ENCODE assay signal across 24 cellular contexts in genomic region chr15:89743011-89743410, GRCh38. TPM values are rescaled to one million over a fixed set of nuclear protein-coding genes. Genes with fewer than 3 reads are reported as not detected.
DNase-seq lines count a peak whose midpoint lies in the region; ATAC-seq, FAIRE-seq and TF ChIP-seq lines count a peak whose summit lies in the region.
"Had no signal": no experiment of that assay in that cellular context is flagged by ENCODE, and none has a peak within 500 bp of the region (broad histone marks: within the 10 kb centered on the region; RNA-seq: fewer than 3 reads in every experiment).

No MANE protein-coding gene starts in this region.

- H3K4ac ChIP-seq in IMR-90 (ENCODE audit: low read depth, low read length) (no peak overlapping the region), trophoblast cell (ENCODE audit: low read depth, low read length) (no peak overlapping the region)

- H3K56ac ChIP-seq in IMR-90 (ENCODE audit: extremely low read depth, insufficient read depth, low read length) = no peak overlapping the region

- H3K4me3 ChIP-seq in IMR-90 (ENCODE audit: insufficient read depth, low read depth, low read length) (no peak overlapping the region), kidney (ENCODE audit: low read length in 2 of 2) (no peak overlapping the region), trophoblast cell (ENCODE audit: low read depth, low read length) (no peak overlapping the region)
- H3K4me3 ChIP-seq: A549; BLaER1 treated with 17β-estradiol and CSF1 and Interleukin-3, amounts not matched to agents 10 nM and 100 nM had no signal

- H2AFZ ChIP-seq in IMR-90 (replicated peaks; ENCODE audit: low read length, poor library complexity) (peak overlapping the region; percentile 43), trophoblast cell (ENCODE audit: insufficient read depth, low read length, poor library complexity) (no peak overlapping the region)

- no peaks in the 10 kb centered on the region for H3K36me3 Mint-ChIP-seq in activated T-helper 17 cell treated with anti-CD3 and anti-CD28 coated beads, Interleukin-2, amount 50 U/mL, for 72 hours (ENCODE audit: low read depth)
- H3K36me3 Mint-ChIP-seq: CD14-positive monocyte; CD8-positive, alpha-beta memory T cell had no signal

- H3K79me1 ChIP-seq in IMR-90 (ENCODE audit: low read depth in 1 of 2, low read length in 2 of 2) (no peaks in the 10 kb centered on the region), trophoblast cell (ENCODE audit: low read length) (no peaks in the 10 kb centered on the region)

- peak overlapping the region; percentile 17 for H3K27ac Mint-ChIP-seq in activated T-helper 17 cell treated with anti-CD3 and anti-CD28 coated beads, Interleukin-2, amount 50 U/mL, for 72 hours
- H3K27ac Mint-ChIP-seq: CD14-positive monocyte; CD4-positive, alpha-beta T cell; CD8-positive, alpha-beta memory T cell had no signal

- no TSS peak for BruUV-seq in IMR-90 (replicated peaks; lab: Mats Ljungman, UMichigan)

- ATAC-seq in IMR-90 (ENCODE audit: low read depth) (no peak), GM21423 (IDR thresholded peaks at IDR 0.05; ENCODE audit: unreplicated experiment) (no peak), HG02973 (IDR thresholded peaks at IDR 0.05; ENCODE audit: unreplicated experiment) (no peak)
- ATAC-seq in activated T-helper 17 cell treated with anti-CD3 and anti-CD28 coated beads, Interleukin-2, amount 50 U/mL, for 72 hours (replicated peaks) = no peak
- ATAC-seq: A549 had no signal

- H3K79me2 ChIP-seq in trophoblast cell (ENCODE audit: control insufficient read depth, insufficient read depth, low read length, poor library complexity) = no peaks in the 10 kb centered on the region

- H2AK9ac ChIP-seq in IMR-90 (replicated peaks; ENCODE audit: low read depth, low read length, poor library complexity) = no peak overlapping the region

- TF ChIP-seq CTCF in IMR-90 (conservative IDR thresholded peaks at IDR 0.05; ENCODE audit: low read depth, low read length) (no peak), kidney (IDR thresholded peaks at IDR 0.05; ENCODE audit: borderline replicate concordance, extremely low read depth, insufficient read depth) (no peak)

- TF ChIP-seq RAD21 in IMR-90 (IDR thresholded peaks at IDR 0.05; ENCODE audit: low read length) = no peak

- H2BK20ac ChIP-seq in IMR-90 (ENCODE audit: low read depth, low read length) = no peak overlapping the region

- no peak for TF ChIP-seq POLR2A in IMR-90 (IDR thresholded peaks at IDR 0.05; ENCODE audit: low read depth, low read length)

- H3K23ac ChIP-seq in IMR-90 (ENCODE audit: low read depth, low read length) (no peak overlapping the region), trophoblast cell (ENCODE audit: low read length) (no peak overlapping the region)

- intact Hi-C loops in IMR-90 (cut with micrococcal nuclease) (loop anchor here (5.0 kb wide), 1 partner anchor 344 kb away; no protein-coding TSS in a partner anchor), kidney (cut with DNase I) (no loop called here)

- H3K9me3 ChIP-seq in IMR-90 (ENCODE audit: control insufficient read depth, insufficient read depth, low read length) = no peaks in the 10 kb centered on the region
- no peaks in the 10 kb centered on the region for H3K9me3 ChIP-seq in kidney (ENCODE audit: control insufficient read depth in 1 of 2, low read length in 2 of 2)
- peaks cover 7% of the 10 kb centered on the region for H3K9me3 ChIP-seq in trophoblast cell (ENCODE audit: insufficient read depth, low read depth, low read length)
- H3K9me3 ChIP-seq: A549; BE2C; BLaER1 treated with 17β-estradiol and CSF1 and Interleukin-3, amounts not matched to agents 10 nM and 100 nM had no signal

- H2BK15ac ChIP-seq in IMR-90 (ENCODE audit: low read depth, low read length) = no peak overlapping the region

- H2AK5ac ChIP-seq in IMR-90 (ENCODE audit: low read depth, low read length) (no peak overlapping the region), trophoblast cell (ENCODE audit: low read length) (no peak overlapping the region)

- H3K27me3 ChIP-seq in IMR-90 (ENCODE audit: control insufficient read depth, insufficient read depth, low read length) (peaks cover 34% of the 10 kb centered on the region), trophoblast cell (ENCODE audit: insufficient read depth, low read length) (peaks cover 13% of the 10 kb centered on the region)
- H3K27me3 ChIP-seq: BE2C had no signal

- H2BK120ac ChIP-seq in IMR-90 (ENCODE audit: low read depth, low read length) = no peak overlapping the region
- H2BK120ac ChIP-seq in trophoblast cell (ENCODE audit: insufficient read depth, low read length, poor library complexity) = no peak overlapping the region

- no peaks in the 10 kb centered on the region for H3K27me3 Mint-ChIP-seq in activated T-helper 17 cell treated with anti-CD3 and anti-CD28 coated beads, Interleukin-2, amount 50 U/mL, for 72 hours
- H3K27me3 Mint-ChIP-seq: CD4-positive, alpha-beta T cell had no signal

- in situ Hi-C loops in IMR-90 (cut with MboI; ENCODE audit: low sequenced_read_pairs) = no loop called here

- H3K4me2 ChIP-seq in IMR-90 (ENCODE audit: low read depth, low read length) (no peak overlapping the region), trophoblast cell (ENCODE audit: low read length) (no peak overlapping the region)
- H3K4me2 ChIP-seq: A549; BLaER1 treated with 17β-estradiol and CSF1 and Interleukin-3, amounts not matched to agents 10 nM and 100 nM had no signal

- H3K9ac ChIP-seq in IMR-90 (ENCODE audit: low read depth, low read length) = no peak overlapping the region
- H3K9ac ChIP-seq in kidney (ENCODE audit: low read length in 2 of 2) = no peak overlapping the region
- no peak overlapping the region for H3K9ac ChIP-seq in trophoblast cell (ENCODE audit: low read length)
- H3K9ac ChIP-seq: BLaER1 treated with 17β-estradiol and CSF1 and Interleukin-3, amounts not matched to agents 10 nM and 100 nM had no signal

- CTCF ChIA-PET in IMR-90 (lab: Yijun Ruan, JAX) = no interaction called here

- H4K91ac ChIP-seq in IMR-90 (ENCODE audit: insufficient read depth, low read depth, low read length) (no peak overlapping the region), trophoblast cell (ENCODE audit: low read depth, low read length) (no peak overlapping the region)

- no peak overlapping the region for H3K27ac ChIP-seq in IMR-90 (ENCODE audit: insufficient read depth, low read length)
- H3K27ac ChIP-seq in kidney (ENCODE audit: low read depth in 2 of 2, low read length in 2 of 2) = no peak overlapping the region
- no peak overlapping the region for H3K27ac ChIP-seq in trophoblast cell (ENCODE audit: low read depth, low read length)
- H3K27ac ChIP-seq: A549; BLaER1 treated with 17β-estradiol and CSF1 and Interleukin-3, amounts not matched to agents 10 nM and 100 nM had no signal

- FAIRE-seq in kidney (lab: Jason Lieb, UNC) = no peak
- FAIRE-seq: A549, G401.6, GM12892 had no signal

- H3K9me1 ChIP-seq in IMR-90 (ENCODE audit: insufficient read depth, low read length) = no peaks in the 10 kb centered on the region

- no peak overlapping the region for H3K14ac ChIP-seq in IMR-90 (replicated peaks; ENCODE audit: low read depth, low read length)
- no peak overlapping the region for H3K14ac ChIP-seq in trophoblast cell (ENCODE audit: low read length)

- 50% methylated on average over 1 of the region's 8 CpGs; no CpG with 5 or more reads in 1 of the 2 experiments for WGBS in IMR-90 (ENCODE audit: extremely low coverage in 2 of 2, insufficient read length in 1 of 2), 2 experiments
- WGBS in trophoblast cell (ENCODE audit: extremely low coverage, insufficient coverage, insufficient read length) = no CpG with 5 or more reads among the region's 8 CpGs

- no peaks in the 10 kb centered on the region for H4K20me1 ChIP-seq in IMR-90 (ENCODE audit: insufficient read depth, low read length)

- no peak overlapping the region for H4K12ac ChIP-seq in trophoblast cell (ENCODE audit: low read depth, low read length)

- H4K8ac ChIP-seq in IMR-90 (ENCODE audit: low read depth in 2 of 2, low read length in 2 of 2) (no peak overlapping the region), trophoblast cell (ENCODE audit: low read depth, low read length) (no peak overlapping the region)

- H3K18ac ChIP-seq in IMR-90 (ENCODE audit: low read depth, low read length) (no peak overlapping the region), trophoblast cell (ENCODE audit: low read length) (no peak overlapping the region)

- H2BK12ac ChIP-seq in trophoblast cell (ENCODE audit: low read length) = no peak overlapping the region

- DNase-seq in IMR-90 = no peak
- peak; percentile 26 for DNase-seq in kidney
- DNase-seq in trophoblast cell = peak; percentile 85 to 90
- DNase-seq in KG1 (lab: John Stamatoyannopoulos, UW) = no peak
- DNase-seq: 8988T; ACHN; AML-193; BE2C; Calu3; CD4-positive, alpha-beta T cell; CD8-positive, alpha-beta memory T cell; DMS53; DND-41; GOT3; HCEC 1CT had no signal

- no peaks in the 10 kb centered on the region for H3K9me3 Mint-ChIP-seq in activated T-helper 17 cell treated with anti-CD3 and anti-CD28 coated beads, Interleukin-2, amount 50 U/mL, for 72 hours
- H3K9me3 Mint-ChIP-seq: CD14-positive monocyte; CD4-positive, alpha-beta T cell; CD8-positive, alpha-beta memory T cell had no signal

- dilution Hi-C loops in IMR-90 (cut with HindIII; ENCODE audit: low sequenced_read_pairs, unreplicated experiment) = no loop called here

- H3K4me1 Mint-ChIP-seq in activated T-helper 17 cell treated with anti-CD3 and anti-CD28 coated beads, Interleukin-2, amount 50 U/mL, for 72 hours = no peaks in the 10 kb centered on the region

- no peak overlapping the region for H3K4me3 Mint-ChIP-seq in activated T-helper 17 cell treated with anti-CD3 and anti-CD28 coated beads, Interleukin-2, amount 50 U/mL, for 72 hours
- H3K4me3 Mint-ChIP-seq: CD14-positive monocyte; CD4-positive, alpha-beta T cell had no signal

- POLR2A ChIA-PET in IMR-90 (lab: Charles Lee; ENCODE audit: unreplicated experiment) = no interaction called here

- no peaks in the 10 kb centered on the region for H3K4me1 ChIP-seq in IMR-90 (ENCODE audit: control insufficient read depth, insufficient read depth, low read length)
- H3K4me1 ChIP-seq in kidney (ENCODE audit: control insufficient read depth in 1 of 2, insufficient read depth in 1 of 2, low read depth in 1 of 2, low read length in 2 of 2) = peaks cover 0 to 3% of the 10 kb centered on the region in 2 donors
- H3K4me1 ChIP-seq in trophoblast cell (ENCODE audit: control insufficient read depth in 1 of 2, insufficient read depth in 2 of 2, low read length in 2 of 2) = no peaks in the 10 kb centered on the region
- H3K4me1 ChIP-seq: A549, BE2C had no signal

- H2BK5ac ChIP-seq in IMR-90 (ENCODE audit: low read depth, low read length, poor library complexity, severe bottlenecking) = no peak overlapping the region
- no peak overlapping the region for H2BK5ac ChIP-seq in trophoblast cell (ENCODE audit: low read depth, low read length, poor library complexity)

- H4K5ac ChIP-seq in IMR-90 (ENCODE audit: low read depth, low read length) = no peak overlapping the region

- no peaks in the 10 kb centered on the region for H3K36me3 ChIP-seq in IMR-90 (ENCODE audit: control insufficient read depth, insufficient read depth, low read length)
- H3K36me3 ChIP-seq in kidney (ENCODE audit: control insufficient read depth in 1 of 2, insufficient read depth in 2 of 2, low read length in 2 of 2) = no peaks in the 10 kb centered on the region
- no peaks in the 10 kb centered on the region for H3K36me3 ChIP-seq in trophoblast cell (ENCODE audit: control insufficient read depth in 1 of 2, insufficient read depth in 2 of 2, low read length in 2 of 2)
- H3K36me3 ChIP-seq: BE2C; BLaER1 treated with 17β-estradiol and CSF1 and Interleukin-3, amounts not matched to agents 10 nM and 100 nM had no signal

RNA-seq across cellular contexts. Expression of gene MESP1, which starts 8.0 kb away (rescaled TPM):
- under 0.01 TPM in 1 of 2 replicates, not detected in the other for total RNA-seq in IMR-90 (2012; rRNA removed)
- polyA plus RNA-seq in IMR-90 (2012; rRNA removed) = 0.10 and 0.13 TPM in 2 replicates
- 0.41 and 0.54 TPM in 2 replicates for polyA plus RNA-seq in IMR-90 (2012; cell fraction: cytosol; rRNA removed)
- 0.05 and 0.18 TPM in 2 replicates for polyA plus RNA-seq in IMR-90 (2012; cell fraction: nucleus; rRNA removed; ENCODE audit: low replicate concordance)
- total RNA-seq in activated T-helper 17 cell treated with anti-CD3 and anti-CD28 coated beads, Interleukin-2, amount 50 U/mL, for 72 hours = 1 to 10 TPM; 2.1 to 3.7 TPM
- 2.1 TPM for total RNA-seq in kidney
- polyA plus RNA-seq in kidney (ENCODE audit: insufficient read depth, low read depth, low replicate concordance) = 6.0 TPM
- 0.04 and 0.10 TPM in 2 replicates for polyA plus RNA-seq in trophoblast cell (2013)

RNA-seq across cellular contexts. Expression of gene MESP2, which starts 33.1 kb away (rescaled TPM):
- total RNA-seq in IMR-90 (2012; rRNA removed) (0.18 and 0.28 TPM in 2 replicates), kidney (0.47 TPM)
- polyA plus RNA-seq in IMR-90 (2012; rRNA removed) (0.32 and 0.34 TPM in 2 replicates), kidney (ENCODE audit: insufficient read depth, low read depth, low replicate concordance) (0.24 TPM)
- polyA plus RNA-seq in IMR-90 (2012; cell fraction: cytosol; rRNA removed) = 0.26 and 0.43 TPM in 2 replicates
- 0.13 and 0.34 TPM in 2 replicates for polyA plus RNA-seq in IMR-90 (2012; cell fraction: nucleus; rRNA removed; ENCODE audit: low replicate concordance)
- total RNA-seq in activated T-helper 17 cell treated with anti-CD3 and anti-CD28 coated beads, Interleukin-2, amount 50 U/mL, for 72 hours = under 1 TPM in 1 of 2 donors, not detected in 1; 0.15 TPM
- 0.10 and 0.22 TPM in 2 replicates for polyA plus RNA-seq in trophoblast cell (2013)
- total RNA-seq: Calu3; CD4-positive, alpha-beta T cell; CD8-positive, alpha-beta memory T cell had no signal
- polyA plus RNA-seq: CD8-positive, alpha-beta memory T cell had no signal

RNA-seq across cellular contexts. Expression of gene WDR93, which starts 52.4 kb away (rescaled TPM):
- not detected in 2 replicates for total RNA-seq in IMR-90 (2012; rRNA removed)
- not detected in 2 replicates for polyA plus RNA-seq in IMR-90 (2012; rRNA removed)
- not detected in 2 replicates for polyA plus RNA-seq in IMR-90 (2012; cell fraction: cytosol; rRNA removed)
- 0.03 TPM in 1 of 2 replicates, not detected in the other for polyA plus RNA-seq in IMR-90 (2012; cell fraction: nucleus; rRNA removed; ENCODE audit: low replicate concordance)
- total RNA-seq in activated T-helper 17 cell treated with anti-CD3 and anti-CD28 coated beads, Interleukin-2, amount 50 U/mL, for 72 hours = under 1 TPM in 1 of 2 donors, not detected in 1; 0.19 TPM
- 2.5 TPM for total RNA-seq in kidney
- 1.2 TPM for polyA plus RNA-seq in kidney (ENCODE audit: insufficient read depth, low read depth, low replicate concordance)
- 0.03 and 0.11 TPM in 2 replicates for polyA plus RNA-seq in trophoblast cell (2013)
- total RNA-seq: Calu3; CD4-positive, alpha-beta T cell; CD8-positive, alpha-beta memory T cell; H7 had no signal
- polyA plus RNA-seq: CD14-positive monocyte had no signal

RNA-seq across cellular contexts. Expression of gene PEX11A, which starts 52.5 kb away (rescaled TPM):
- total RNA-seq in IMR-90 (2012; rRNA removed) (7.8 and 10.2 TPM in 2 replicates), kidney (7.7 TPM)
- polyA plus RNA-seq in IMR-90 (2012; rRNA removed) (3.3 and 4.2 TPM in 2 replicates), kidney (ENCODE audit: insufficient read depth, low read depth, low replicate concordance) (13.7 TPM)
- polyA plus RNA-seq in IMR-90 (2012; cell fraction: cytosol; rRNA removed) = 2.0 and 3.7 TPM in 2 replicates
- polyA plus RNA-seq in IMR-90 (2012; cell fraction: nucleus; rRNA removed; ENCODE audit: low replicate concordance) = 0.86 and 2.9 TPM in 2 replicates
- total RNA-seq in activated T-helper 17 cell treated with anti-CD3 and anti-CD28 coated beads, Interleukin-2, amount 50 U/mL, for 72 hours = 1 to 10 TPM; 2.1 to 5.3 TPM
- 1.5 and 2.0 TPM in 2 replicates for polyA plus RNA-seq in trophoblast cell (2013)

Comparison
In these comparisons a context has a peak if more than half of its experiments do, and no peak if none do; other contexts are left out.
1. DNase-seq: peak in kidney (single experiment) and trophoblast cell (2 of 2); none in IMR-90 (single experiment) and KG1 (single experiment).